In the genomic region with DNA sequence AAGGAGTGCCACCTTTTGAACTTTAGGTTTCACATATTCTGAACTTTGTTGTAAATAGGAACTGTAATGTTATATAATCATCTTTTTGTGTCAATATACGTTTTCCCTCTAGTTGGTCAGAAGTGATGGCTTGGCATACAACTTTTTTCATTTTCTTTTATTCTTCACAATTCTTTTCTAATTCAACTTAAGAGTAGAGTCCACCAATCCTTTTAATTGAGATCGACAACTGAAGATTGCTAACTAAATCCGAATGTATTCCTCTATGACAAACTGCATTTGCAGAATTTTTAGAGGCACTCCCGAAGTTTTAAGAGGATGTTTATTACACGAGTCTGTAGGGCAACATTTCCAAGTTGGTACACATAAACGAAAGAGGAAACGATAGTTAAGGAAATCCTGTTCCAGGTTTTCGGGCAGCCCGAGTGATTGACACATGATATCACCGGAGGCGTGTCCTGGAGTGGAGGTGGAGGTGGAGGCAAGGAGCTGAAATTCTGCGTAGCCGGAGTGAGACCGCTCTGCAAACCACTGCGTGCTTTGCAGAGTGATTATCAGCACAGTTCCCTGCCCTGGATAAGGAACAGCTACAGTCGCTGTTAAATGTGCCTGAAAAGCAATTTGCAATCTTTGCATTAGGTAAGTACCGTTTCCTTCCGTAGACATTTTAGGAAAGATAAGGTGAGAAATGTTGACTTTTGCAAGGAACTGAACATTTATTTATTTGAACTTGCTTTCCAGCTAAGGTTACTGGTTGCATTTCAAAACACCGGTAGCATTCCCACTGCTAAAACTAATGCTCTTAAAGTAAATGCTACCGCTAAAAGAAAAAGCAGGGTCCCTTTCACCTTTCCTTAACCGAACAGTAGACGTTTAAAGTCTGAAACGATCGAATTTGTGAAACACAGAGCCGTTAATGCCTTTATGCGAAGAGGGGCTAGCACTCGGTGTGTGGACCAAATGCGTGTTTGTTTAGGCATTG, we compare ENCODE assay signal across 1 cellular context.
TF ChIP-seq lines count a peak whose summit lies in the region.

Gene SPRY1 (plus strand): TSS at position 502 of the 982 bp plus-strand sequence. CDS start 4,797 bp downstream, outside the sequence.

TF ChIP-seq in HEK293, 187 proteins besides CTCF, POLR2A, EP300 and RAD21 (continued from another document):
- TF ChIP-seq, protein P1, sequence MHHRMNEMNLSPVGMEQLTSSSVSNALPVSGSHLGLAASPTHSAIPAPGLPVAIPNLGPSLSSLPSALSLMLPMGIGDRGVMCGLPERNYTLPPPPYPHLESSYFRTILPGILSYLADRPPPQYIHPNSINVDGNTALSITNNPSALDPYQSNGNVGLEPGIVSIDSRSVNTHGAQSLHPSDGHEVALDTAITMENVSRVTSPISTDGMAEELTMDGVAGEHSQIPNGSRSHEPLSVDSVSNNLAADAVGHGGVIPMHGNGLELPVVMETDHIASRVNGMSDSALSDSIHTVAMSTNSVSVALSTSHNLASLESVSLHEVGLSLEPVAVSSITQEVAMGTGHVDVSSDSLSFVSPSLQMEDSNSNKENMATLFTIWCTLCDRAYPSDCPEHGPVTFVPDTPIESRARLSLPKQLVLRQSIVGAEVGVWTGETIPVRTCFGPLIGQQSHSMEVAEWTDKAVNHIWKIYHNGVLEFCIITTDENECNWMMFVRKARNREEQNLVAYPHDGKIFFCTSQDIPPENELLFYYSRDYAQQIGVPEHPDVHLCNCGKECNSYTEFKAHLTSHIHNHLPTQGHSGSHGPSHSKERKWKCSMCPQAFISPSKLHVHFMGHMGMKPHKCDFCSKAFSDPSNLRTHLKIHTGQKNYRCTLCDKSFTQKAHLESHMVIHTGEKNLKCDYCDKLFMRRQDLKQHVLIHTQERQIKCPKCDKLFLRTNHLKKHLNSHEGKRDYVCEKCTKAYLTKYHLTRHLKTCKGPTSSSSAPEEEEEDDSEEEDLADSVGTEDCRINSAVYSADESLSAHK (tag by site-specific recombination; IDR thresholded peaks at IDR 0.05) = no peak
- peak; percentile 67; the same call in 1 of the 2 replicates for TF ChIP-seq ZSCAN16 (tag by site-specific recombination; IDR thresholded peaks at IDR 0.05)
- no peak for TF ChIP-seq ZNF449 (tag by site-specific recombination; IDR thresholded peaks at IDR 0.05)
- no peak for TF ChIP-seq ZNF585B (tag by site-specific recombination; IDR thresholded peaks at IDR 0.05)
- TF ChIP-seq, protein P2, sequence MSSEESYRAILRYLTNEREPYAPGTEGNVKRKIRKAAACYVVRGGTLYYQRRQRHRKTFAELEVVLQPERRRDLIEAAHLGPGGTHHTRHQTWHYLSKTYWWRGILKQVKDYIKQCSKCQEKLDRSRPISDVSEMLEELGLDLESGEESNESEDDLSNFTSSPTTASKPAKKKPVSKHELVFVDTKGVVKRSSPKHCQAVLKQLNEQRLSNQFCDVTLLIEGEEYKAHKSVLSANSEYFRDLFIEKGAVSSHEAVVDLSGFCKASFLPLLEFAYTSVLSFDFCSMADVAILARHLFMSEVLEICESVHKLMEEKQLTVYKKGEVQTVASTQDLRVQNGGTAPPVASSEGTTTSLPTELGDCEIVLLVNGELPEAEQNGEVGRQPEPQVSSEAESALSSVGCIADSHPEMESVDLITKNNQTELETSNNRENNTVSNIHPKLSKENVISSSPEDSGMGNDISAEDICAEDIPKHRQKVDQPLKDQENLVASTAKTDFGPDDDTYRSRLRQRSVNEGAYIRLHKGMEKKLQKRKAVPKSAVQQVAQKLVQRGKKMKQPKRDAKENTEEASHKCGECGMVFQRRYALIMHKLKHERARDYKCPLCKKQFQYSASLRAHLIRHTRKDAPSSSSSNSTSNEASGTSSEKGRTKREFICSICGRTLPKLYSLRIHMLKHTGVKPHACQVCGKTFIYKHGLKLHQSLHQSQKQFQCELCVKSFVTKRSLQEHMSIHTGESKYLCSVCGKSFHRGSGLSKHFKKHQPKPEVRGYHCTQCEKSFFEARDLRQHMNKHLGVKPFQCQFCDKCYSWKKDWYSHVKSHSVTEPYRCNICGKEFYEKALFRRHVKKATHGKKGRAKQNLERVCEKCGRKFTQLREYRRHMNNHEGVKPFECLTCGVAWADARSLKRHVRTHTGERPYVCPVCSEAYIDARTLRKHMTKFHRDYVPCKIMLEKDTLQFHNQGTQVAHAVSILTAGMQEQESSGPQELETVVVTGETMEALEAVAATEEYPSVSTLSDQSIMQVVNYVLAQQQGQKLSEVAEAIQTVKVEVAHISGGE (tag by site-specific recombination; conservative IDR thresholded peaks at IDR 0.05; ENCODE audit: low read depth) = peak; percentile 32; the same call in 1 of the 2 replicates
- peak; percentile 88 for TF ChIP-seq TRIM28 (IDR thresholded peaks at IDR 0.05; ENCODE audit: borderline replicate concordance, low read length)
- TF ChIP-seq ZNF473 (tag by site-specific recombination; IDR thresholded peaks at IDR 0.05) = no peak
- TF ChIP-seq ZNF530 (tag by site-specific recombination; IDR thresholded peaks at IDR 0.05; ENCODE audit: low read depth) = no peak
- peak; percentile 67 for TF ChIP-seq SP7 (tag by site-specific recombination; IDR thresholded peaks at IDR 0.05)
- TF ChIP-seq ZNF501 (tag by site-specific recombination; IDR thresholded peaks at IDR 0.05) = no peak; the same call in 1 of the 2 replicates
- TF ChIP-seq GLI4 (tag by site-specific recombination; IDR thresholded peaks at IDR 0.05) = no peak
- peak; percentile 80 for TF ChIP-seq ZNF2 (tag by site-specific recombination; IDR thresholded peaks at IDR 0.05)
- no peak for TF ChIP-seq SALL2 (tag by site-specific recombination; IDR thresholded peaks at IDR 0.05; ENCODE audit: borderline replicate concordance)
- TF ChIP-seq ZNF16 (tag by site-specific recombination; IDR thresholded peaks at IDR 0.05; ENCODE audit: low read depth) = no peak
- TF ChIP-seq ZNF629 (tag by site-specific recombination; IDR thresholded peaks at IDR 0.05) = peak; percentile 27; the same call in 1 of the 2 replicates
- TF ChIP-seq, protein P3, sequence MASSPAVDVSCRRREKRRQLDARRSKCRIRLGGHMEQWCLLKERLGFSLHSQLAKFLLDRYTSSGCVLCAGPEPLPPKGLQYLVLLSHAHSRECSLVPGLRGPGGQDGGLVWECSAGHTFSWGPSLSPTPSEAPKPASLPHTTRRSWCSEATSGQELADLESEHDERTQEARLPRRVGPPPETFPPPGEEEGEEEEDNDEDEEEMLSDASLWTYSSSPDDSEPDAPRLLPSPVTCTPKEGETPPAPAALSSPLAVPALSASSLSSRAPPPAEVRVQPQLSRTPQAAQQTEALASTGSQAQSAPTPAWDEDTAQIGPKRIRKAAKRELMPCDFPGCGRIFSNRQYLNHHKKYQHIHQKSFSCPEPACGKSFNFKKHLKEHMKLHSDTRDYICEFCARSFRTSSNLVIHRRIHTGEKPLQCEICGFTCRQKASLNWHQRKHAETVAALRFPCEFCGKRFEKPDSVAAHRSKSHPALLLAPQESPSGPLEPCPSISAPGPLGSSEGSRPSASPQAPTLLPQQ (tag by site-specific recombination; IDR thresholded peaks at IDR 0.05) = peak; percentile 80
- TF ChIP-seq ZNF768 (tag by site-specific recombination; IDR thresholded peaks at IDR 0.05) = no peak
- no peak for TF ChIP-seq ZNF223 (tag by site-specific recombination; IDR thresholded peaks at IDR 0.05)
- peak; percentile 61 for TF ChIP-seq SP3 (tag by site-specific recombination; IDR thresholded peaks at IDR 0.05)
- 0 out of 2 replicates have a peak, but pooled peaks have one; percentile 26 for TF ChIP-seq ZNF24 (tag by site-specific recombination; IDR thresholded peaks at IDR 0.05)
- TF ChIP-seq ZNF623 (tag by site-specific recombination; IDR thresholded peaks at IDR 0.05) = no peak
- TF ChIP-seq ZNF112 (tag by site-specific recombination; IDR thresholded peaks at IDR 0.05) = no peak
- TF ChIP-seq ZNF239 (tag by site-specific recombination; IDR thresholded peaks at IDR 0.05) = no peak
- no peak for TF ChIP-seq PRDM1 (tag by site-specific recombination; IDR thresholded peaks at IDR 0.05)
- 0 out of 2 replicates have a peak, but pooled peaks have one; percentile 10 for TF ChIP-seq ZBTB48 (tag by site-specific recombination; IDR thresholded peaks at IDR 0.05)
- TF ChIP-seq KLF10 (tag by site-specific recombination; IDR thresholded peaks at IDR 0.05) = peak; percentile 60
- peak; percentile 91; the same call in 1 of the 2 replicates for TF ChIP-seq ZNF660 (tag by site-specific recombination; IDR thresholded peaks at IDR 0.05)
